1 cellular context compared by ENCODE assay signal in genomic region chr20:1187605-1188171, GRCh38.
TF ChIP-seq lines count a peak whose summit lies in the region.

No MANE protein-coding gene starts in this region.

TF ChIP-seq in K562, 482 proteins besides CTCF, POLR2A, EP300 and RAD21 (continued from another document and continues in another):
- TF ChIP-seq MBD1 (CRISPR knock-in tag; IDR thresholded peaks at IDR 0.05) = no peak
- peak; percentile 81 for TF ChIP-seq NCOR1 (IDR thresholded peaks at IDR 0.05)
- no peak for TF ChIP-seq ZNF408 (CRISPR knock-in tag; IDR thresholded peaks at IDR 0.05; ENCODE audit: low read depth)
- TF ChIP-seq ILF3 (IDR thresholded peaks at IDR 0.05; ENCODE audit: borderline replicate concordance) = no peak
- no peak for TF ChIP-seq SMAD2 (IDR thresholded peaks at IDR 0.05; ENCODE audit: low read depth, low read length)
- no peak for TF ChIP-seq ZFP1 (CRISPR knock-in tag; IDR thresholded peaks at IDR 0.05)
- no peak for TF ChIP-seq BCL6 (CRISPR knock-in tag; IDR thresholded peaks at IDR 0.05)
- TF ChIP-seq ZNF232 (CRISPR knock-in tag; IDR thresholded peaks at IDR 0.05) = no peak
- peak in 1 of 2 experiments; percentile 88; a peak in 1 of 3 replicates for TF ChIP-seq CBX3 (IDR thresholded peaks at IDR 0.05; ENCODE audit: borderline replicate concordance in 1 of 2, low read length in 2 of 2)
- no peak for TF ChIP-seq ZNF407 (IDR thresholded peaks at IDR 0.05; ENCODE audit: low read depth)
- no peak for TF ChIP-seq HMG20B (CRISPR knock-in tag; IDR thresholded peaks at IDR 0.05)
- TF ChIP-seq TRIM28 (IDR thresholded peaks at IDR 0.05) = peak; percentile 99
- TF ChIP-seq BRD9 (IDR thresholded peaks at IDR 0.05; ENCODE audit: low read depth, partially characterized antibody) = no peak
- TF ChIP-seq CREBBP (IDR thresholded peaks at IDR 0.05; ENCODE audit: low read depth, low read length) = no peak
- peak; percentile 73; the same call in 1 of the 2 replicates for TF ChIP-seq ZNF589 (CRISPR knock-in tag; IDR thresholded peaks at IDR 0.05; ENCODE audit: low read depth)
- no peak for TF ChIP-seq CUX1 (CRISPR knock-in tag; IDR thresholded peaks at IDR 0.05)
- TF ChIP-seq CREM (IDR thresholded peaks at IDR 0.05; ENCODE audit: low read depth) = peak; percentile 65
- no peak for TF ChIP-seq RB1 (IDR thresholded peaks at IDR 0.05; ENCODE audit: low read depth)
- TF ChIP-seq JUN (IDR thresholded peaks at IDR 0.05; ENCODE audit: borderline replicate concordance, low read depth, low read length) = peak; percentile 53; the same call in 1 of the 2 replicates
- TF ChIP-seq JUN (CRISPR knock-in tag; IDR thresholded peaks at IDR 0.05; ENCODE audit: borderline replicate concordance) = no peak
- no peak for TF ChIP-seq C11orf30 (IDR thresholded peaks at IDR 0.05; ENCODE audit: low read depth)
- TF ChIP-seq CXXC5 (CRISPR knock-in tag; IDR thresholded peaks at IDR 0.05) = no peak; the same call in 1 of the 2 replicates
- no peak for TF ChIP-seq ATF2 (CRISPR knock-in tag; IDR thresholded peaks at IDR 0.05)
- TF ChIP-seq ZNF445 (CRISPR knock-in tag; IDR thresholded peaks at IDR 0.05; ENCODE audit: low read depth) = no peak
- TF ChIP-seq PCBP1 (IDR thresholded peaks at IDR 0.05; ENCODE audit: low read depth, low read length, poor library complexity, severe bottlenecking) = no peak
- TF ChIP-seq SMARCC2 (IDR thresholded peaks at IDR 0.05; ENCODE audit: low read depth) = no peak
- TF ChIP-seq ZNF280A (IDR thresholded peaks at IDR 0.05; ENCODE audit: low read depth, partially characterized antibody) = no peak
- no peak for TF ChIP-seq ZNF740 (CRISPR knock-in tag; IDR thresholded peaks at IDR 0.05)
- TF ChIP-seq ZNF740 (tag; IDR thresholded peaks at IDR 0.05) = no peak
- TF ChIP-seq MAX (CRISPR knock-in tag; IDR thresholded peaks at IDR 0.05) = no peak
- no peak for TF ChIP-seq ZNF277 (CRISPR knock-in tag; IDR thresholded peaks at IDR 0.05; ENCODE audit: borderline replicate concordance)
- no peak for TF ChIP-seq ZNF253 (CRISPR knock-in tag; conservative IDR thresholded peaks at IDR 0.05)
- no peak for TF ChIP-seq RUNX1 (IDR thresholded peaks at IDR 0.05; ENCODE audit: low read depth)
- no peak for TF ChIP-seq SAFB2 (IDR thresholded peaks at IDR 0.05; ENCODE audit: borderline replicate concordance, low read depth, low read length, severe bottlenecking)
- TF ChIP-seq VEZF1 (CRISPR knock-in tag; IDR thresholded peaks at IDR 0.05) = no peak; the same call in 1 of the 2 replicates
- TF ChIP-seq MXD1 (CRISPR knock-in tag; IDR thresholded peaks at IDR 0.05; ENCODE audit: borderline replicate concordance, poor library complexity, severe bottlenecking) = no peak
- no peak for TF ChIP-seq HEY1 (CRISPR knock-in tag; IDR thresholded peaks at IDR 0.05; ENCODE audit: borderline replicate concordance)
